15 cellular contexts compared by ENCODE assay signal in the genomic region with DNA sequence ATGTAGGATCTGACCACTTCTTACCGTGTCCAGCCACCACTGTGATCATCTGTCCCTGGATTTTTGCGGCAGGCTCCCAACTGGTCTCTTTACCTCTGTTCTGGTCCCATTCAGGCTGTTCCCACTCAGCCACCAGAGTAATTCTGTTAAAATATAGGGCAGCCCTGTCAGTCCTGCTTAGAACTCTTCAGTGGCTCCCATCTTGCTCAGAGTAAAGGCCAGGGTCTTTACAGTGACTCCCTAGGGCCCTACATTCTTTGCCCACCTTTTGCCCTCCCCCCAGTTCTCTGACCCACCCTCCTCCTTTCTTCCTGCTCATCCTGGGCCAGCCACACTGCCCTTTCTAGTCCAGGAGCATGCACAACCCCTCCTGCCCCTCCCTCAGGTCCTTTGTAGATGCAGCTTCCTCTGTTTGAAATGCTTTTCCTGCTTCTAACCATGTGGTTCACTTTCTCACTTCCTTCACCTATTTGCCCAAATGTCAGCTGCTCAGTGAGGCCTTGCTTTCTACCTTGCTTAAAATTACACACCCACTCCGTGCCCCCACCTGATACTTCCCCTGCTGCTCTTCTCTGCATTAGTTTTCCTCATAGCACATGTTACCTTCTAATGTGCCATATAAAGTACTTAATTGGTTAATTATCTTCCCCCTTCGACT. TPM values are rescaled to one million over a fixed set of nuclear protein-coding genes. Genes with fewer than 3 reads are reported as not detected.
DNase-seq lines count a peak whose midpoint lies in the region; ATAC-seq, FAIRE-seq and TF ChIP-seq lines count a peak whose summit lies in the region.
"Had no signal": no experiment of that assay in that cellular context is flagged by ENCODE, and none has a peak within 500 bp of the region (broad histone marks: within the 10 kb centered on the region; RNA-seq: fewer than 3 reads in every experiment).

No MANE protein-coding gene starts in this region.

- H3K79me2 ChIP-seq in GM12878 (ENCODE audit: control insufficient read depth, insufficient read depth, low read length) = peaks cover 32% of the 10 kb centered on the region

- no peaks in the 10 kb centered on the region for H3K9me3 ChIP-seq in GM12878 (replicated peaks; ENCODE audit: control insufficient read depth, insufficient read depth, low read length)
- H3K9me3 ChIP-seq in gastrocnemius medialis = no peaks in the 10 kb centered on the region
- H3K9me3 ChIP-seq: A549, breast epithelium, testis had no signal

- no peak for TF ChIP-seq POLR2A in GM12878 (IDR thresholded peaks at IDR 0.05; ENCODE audit: low read depth, low read length)
- TF ChIP-seq POLR2A in gastrocnemius medialis (IDR thresholded peaks at IDR 0.05) = no peak

- H3K4me1 ChIP-seq in GM12878 (ENCODE audit: control insufficient read depth, insufficient read depth, low read length) (peaks cover 17% of the 10 kb centered on the region), gastrocnemius medialis (peaks cover 10 to 15% of the 10 kb centered on the region in 2 donors), foreskin keratinocyte (no peaks in the 10 kb centered on the region)
- H3K4me1 ChIP-seq: breast epithelium had no signal

- no peak for TF ChIP-seq EP300 in GM12878 (IDR thresholded peaks at IDR 0.05; ENCODE audit: borderline replicate concordance in 1 of 2, control insufficient read depth in 1 of 2, low read depth in 2 of 2, low read length in 2 of 2)

- H3K36me3 ChIP-seq in GM12878 (ENCODE audit: control insufficient read depth in 2 of 2, insufficient read depth in 2 of 2, low read length in 1 of 2) (peaks cover 4 to 6% of the 10 kb centered on the region in 2 experiments), gastrocnemius medialis (peaks cover 0 to 33% of the 10 kb centered on the region in 2 donors)
- H3K36me3 ChIP-seq: breast epithelium had no signal

- TF ChIP-seq CTCF in GM12878 (IDR thresholded peaks at IDR 0.05 in 2 of 3, conservative IDR thresholded peaks at IDR 0.05 in 1 of 3; ENCODE audit: control insufficient read depth in 2 of 3, extremely low read depth in 1 of 3, insufficient read depth in 1 of 3, low read depth in 3 of 3, low read length in 3 of 3) = no peak
- TF ChIP-seq CTCF in gastrocnemius medialis (IDR thresholded peaks at IDR 0.05 in 4 of 5, conservative IDR thresholded peaks at IDR 0.05 in 1 of 5) = no peak
- no peak for TF ChIP-seq CTCF in foreskin keratinocyte (conservative IDR thresholded peaks at IDR 0.05)

- no peak overlapping the region for H3K4me3 ChIP-seq in GM12878
- no peak overlapping the region for H3K4me3 ChIP-seq in gastrocnemius medialis
- H3K4me3 ChIP-seq: A549, breast epithelium, GM23338, testis had no signal

- CTCF ChIA-PET in GM12878 (lab: Yijun Ruan, JAX) = interaction anchor here (0.7 to 1.0 kb wide), 3 partner anchors 8 to 313 kb away, joined by 3 to 5 read pairs (median 3); no protein-coding TSS in a partner anchor

- H3K9ac ChIP-seq in GM12878 (ENCODE audit: control insufficient read depth, insufficient read depth, low read length) = no peak overlapping the region

- H4K20me1 ChIP-seq in GM12878 (ENCODE audit: control insufficient read depth, insufficient read depth) = no peaks in the 10 kb centered on the region

- intact Hi-C loops in GM12878 (cut with micrococcal nuclease; ENCODE audit: unreplicated experiment) (no loop called here), gastrocnemius medialis (cut with DNase I; ENCODE audit: low total_unique reads) (no loop called here)

- no TSS peak for BruUV-seq in GM12878 (replicated peaks; lab: Mats Ljungman, UMichigan)

- POLR2A ChIA-PET in GM12878 (lab: Charles Lee) = interaction anchor here (1.1 to 1.4 kb wide), 2 partner anchors 8 to 18 kb away, joined by 3 to 6 read pairs; a partner anchor contains a TSS

- H3K27ac ChIP-seq in GM12878 (ENCODE audit: control insufficient read depth, insufficient read depth) (peak overlapping the region; percentile 27), gastrocnemius medialis (peak overlapping the region in 3 of 4 donors; percentile 4 to 11 (median 8)), foreskin keratinocyte (no peak overlapping the region)
- H3K27ac ChIP-seq: A549, testis had no signal

- SMC1A ChIA-PET in GM12878 (lab: Charles Lee; ENCODE audit: uncharacterized antibody, unreplicated experiment) = interaction anchor here (0.6 to 1.5 kb wide), 5 partner anchors 15 to 455 kb away, joined by 3 read pairs; a partner anchor contains a TSS

- ATAC-seq in HG03354 (IDR thresholded peaks at IDR 0.05; ENCODE audit: poor library complexity, severe bottlenecking, unreplicated experiment) (peak; percentile 45), GM12878 (peak; percentile 86), gastrocnemius medialis (no peak), foreskin keratinocyte (no peak), HG03439 (IDR thresholded peaks at IDR 0.05; ENCODE audit: unreplicated experiment) (no peak)
- ATAC-seq: A549, GM23338, HepG2 had no signal

- H2AFZ ChIP-seq in GM12878 (ENCODE audit: control insufficient read depth, low read depth, low read length) = no peak overlapping the region
- H2AFZ ChIP-seq: GM23338 had no signal

- RAD21 ChIA-PET in GM12878 (lab: Charles Lee; ENCODE audit: unreplicated experiment) = no interaction called here

- DNase-seq in NOMO-1 treated with DMSO at 0.1 percent for 48 hours (lab: John Stamatoyannopoulos, UW; ENCODE audit: unreplicated experiment) (peak; percentile 7), NOMO-1 treated with dmso at 0.1 percent for 144 hours (lab: John Stamatoyannopoulos, UW; ENCODE audit: unreplicated experiment) (no peak), GM12878 (ENCODE audit: low read depth, low spot score) (peak; percentile 25), gastrocnemius medialis (no peak), DMS79 (lab: John Stamatoyannopoulos, UW) (no peak), foreskin keratinocyte (no peak)
- DNase-seq: NCI-H446; stimulated activated CD4-positive, alpha-beta T cell treated with anti-CD3 and anti-CD28 coated beads, Interleukin-15, amount 100 ng/mL, for 24 hours; testis had no signal

- peak; percentile 76 for FAIRE-seq in GM12878 (lab: Jason Lieb, UNC)
- FAIRE-seq: A549, HepG2 had no signal

- in situ Hi-C loops in GM12878 (cut with MboI) (no loop called here), gastrocnemius medialis (cut with MboI; ENCODE audit: low sequenced_read_pairs in 4 of 4) (no loop called here)

- H3K4me2 ChIP-seq in GM12878 (ENCODE audit: control insufficient read depth, insufficient read depth) = peak overlapping the region; percentile 45
- H3K4me2 ChIP-seq: A549, GM23338 had no signal

- TF ChIP-seq RAD21 in GM12878 (IDR thresholded peaks at IDR 0.05; ENCODE audit: insufficient read depth, low read depth, low read length) = no peak

- H3K27me3 ChIP-seq in GM12878 (replicated peaks in 1 of 2; ENCODE audit: control insufficient read depth in 2 of 2, insufficient read depth in 2 of 2, low read length in 1 of 2) (no peaks in the 10 kb centered on the region), gastrocnemius medialis (no peaks in the 10 kb centered on the region), foreskin keratinocyte (no peaks in the 10 kb centered on the region)
- H3K27me3 ChIP-seq: breast epithelium, testis had no signal

- 65% methylated on average over 4 of the region's 4 CpGs for WGBS in GM12878 (ENCODE audit: insufficient coverage, insufficient replicate concordance, low lambda C conversion rate, missing lambda C conversion rate)

TF ChIP-seq in GM12878, 131 proteins besides CTCF, POLR2A, EP300 and RAD21 (continues in another document):
- TF ChIP-seq RAD51 (IDR thresholded peaks at IDR 0.05) = 0 out of 2 replicates have a peak, but pooled peaks have one; percentile 19
- no peak for TF ChIP-seq ZNF622 (IDR thresholded peaks at IDR 0.05)
- TF ChIP-seq SPI1 (IDR thresholded peaks at IDR 0.05; ENCODE audit: borderline replicate concordance, insufficient read depth, low read depth, low read length) = peak; percentile 42; the same call in 1 of the 2 replicates

RNA-seq across cellular contexts. Expression of a gene that starts 7.8 kb away (rescaled TPM):
- 20.8 and 21.0 TPM in 2 replicates for total RNA-seq in GM12878 (2013; cell fraction: nucleolus; rRNA removed)
- total RNA-seq in GM12878 (2014; rRNA removed) = 10.2 and 10.4 TPM in 2 replicates
- 13.8 and 14.4 TPM in 2 replicates for total RNA-seq in GM12878 (2014; rRNA removed; fragmentation: Illumina TruSeq; extraction: Trizol)
- total RNA-seq in GM12878 (2021) = 20.6 and 23.9 TPM in 2 replicates
- polyA plus RNA-seq in GM12878 (2011; ENCODE audit: low read depth) = 6.6 TPM
- polyA plus RNA-seq in GM12878 (2011; rRNA removed) = 9.5 and 14.1 TPM in 2 replicates
- 18.0 and 24.2 TPM in 2 replicates for polyA plus RNA-seq in GM12878 (2011; cell fraction: cytosol; rRNA removed)
- 8.8 and 10.6 TPM in 2 replicates for polyA plus RNA-seq in GM12878 (2011; cell fraction: nucleus; rRNA removed)
- polyA plus RNA-seq in GM12878 (2012) = 8.3 and 10.4 TPM in 2 replicates
- 14.1 and 19.4 TPM in 2 replicates for polyA plus RNA-seq in GM12878 (2014; fragmentation: Illumina TruSeq; extraction: Trizol)
- 1 to 10 TPM; 4.5 to 5.7 TPM for polyA plus RNA-seq in GM12878 (2014; fragmentation: Nextera tagmentation; extraction: Ambion mirVana)
- polyA plus RNA-seq in GM12878 (2014; rRNA removed) = 17.7 and 17.8 TPM in 2 replicates
- 10 to 100 TPM; 22.7 to 23.8 TPM for polyA plus RNA-seq in GM12878 (2016; fragmentation: Nextera tagmentation; extraction: Ambion mirVana)
- polyA minus RNA-seq in GM12878 (2011; rRNA and poly(A)+ RNA removed) = 33.0 and 34.7 TPM in 2 replicates
- polyA minus RNA-seq in GM12878 (2011; cell fraction: cytosol; rRNA and poly(A)+ RNA removed) = 6.7 and 8.2 TPM in 2 replicates
- polyA minus RNA-seq in GM12878 (2011; cell fraction: nucleus; rRNA and poly(A)+ RNA removed) = 12.2 and 22.9 TPM in 2 replicates
- total RNA-seq in gastrocnemius medialis = 10 to 100 TPM; 15.1 to 24.5 (median 20.2) TPM
- 11.3 and 13.3 TPM in 2 replicates for total RNA-seq in foreskin keratinocyte
- 8.0 and 9.5 TPM in 2 replicates for polyA plus RNA-seq in foreskin keratinocyte

RNA-seq across cellular contexts. Expression of a gene that starts 18.5 kb away (rescaled TPM):
- total RNA-seq in GM12878 (2013; cell fraction: nucleolus; rRNA removed) = 72.3 and 77.6 TPM in 2 replicates
- total RNA-seq in GM12878 (2014; rRNA removed) (35.4 and 35.9 TPM in 2 replicates), GM12878 (2014; rRNA removed; fragmentation: Illumina TruSeq; extraction: Trizol) (29.2 and 30.4 TPM in 2 replicates), GM12878 (2021) (38.4 and 41.8 TPM in 2 replicates), gastrocnemius medialis (10 to 100 TPM; 40.7 to 66.3 (median 52.9) TPM), foreskin keratinocyte (49.0 and 51.8 TPM in 2 replicates)
- 11.9 TPM for polyA plus RNA-seq in GM12878 (2011; ENCODE audit: low read depth)
- polyA plus RNA-seq in GM12878 (2011; rRNA removed) (18.5 and 30.9 TPM in 2 replicates), GM12878 (2014; fragmentation: Illumina TruSeq; extraction: Trizol) (32.2 and 32.6 TPM in 2 replicates), GM12878 (2014; fragmentation: Nextera tagmentation; extraction: Ambion mirVana) (1 to 10 TPM; 6.6 to 7.5 TPM), GM12878 (2014; rRNA removed) (28.9 and 29.2 TPM in 2 replicates), GM12878 (2016; fragmentation: Nextera tagmentation; extraction: Ambion mirVana) (10 to 100 TPM; 24.3 to 26.5 TPM), foreskin keratinocyte (16.0 and 18.8 TPM in 2 replicates)
- 22.0 and 25.6 TPM in 2 replicates for polyA plus RNA-seq in GM12878 (2011; cell fraction: cytosol; rRNA removed)
- 80.5 and 159 TPM in 2 replicates for polyA plus RNA-seq in GM12878 (2011; cell fraction: nucleus; rRNA removed)
- polyA plus RNA-seq in GM12878 (2012) = 12.4 and 14.0 TPM in 2 replicates
- 54.8 and 62.9 TPM in 2 replicates for polyA minus RNA-seq in GM12878 (2011; rRNA and poly(A)+ RNA removed)
- 19.2 and 19.6 TPM in 2 replicates for polyA minus RNA-seq in GM12878 (2011; cell fraction: cytosol; rRNA and poly(A)+ RNA removed)
- polyA minus RNA-seq in GM12878 (2011; cell fraction: nucleus; rRNA and poly(A)+ RNA removed) = 32.5 and 89.0 TPM in 2 replicates

Comparison
In these comparisons a context has a peak if more than half of its experiments do, and no peak if none do; other contexts are left out.
1. DNase-seq: peak in NOMO-1 treated with DMSO at 0.1 percent for 48 hours (single experiment) and GM12878 (single experiment); none in NOMO-1 treated with dmso at 0.1 percent for 144 hours (single experiment), gastrocnemius medialis (0 of 2), DMS79 (single experiment) and foreskin keratinocyte (0 of 2).
2. ATAC-seq: peak in HG03354 (single experiment) and GM12878 (single experiment); none in gastrocnemius medialis (0 of 2), foreskin keratinocyte (single experiment) and HG03439 (single experiment).